ENCODE assay signal across 8 cellular contexts in the genomic region with DNA sequence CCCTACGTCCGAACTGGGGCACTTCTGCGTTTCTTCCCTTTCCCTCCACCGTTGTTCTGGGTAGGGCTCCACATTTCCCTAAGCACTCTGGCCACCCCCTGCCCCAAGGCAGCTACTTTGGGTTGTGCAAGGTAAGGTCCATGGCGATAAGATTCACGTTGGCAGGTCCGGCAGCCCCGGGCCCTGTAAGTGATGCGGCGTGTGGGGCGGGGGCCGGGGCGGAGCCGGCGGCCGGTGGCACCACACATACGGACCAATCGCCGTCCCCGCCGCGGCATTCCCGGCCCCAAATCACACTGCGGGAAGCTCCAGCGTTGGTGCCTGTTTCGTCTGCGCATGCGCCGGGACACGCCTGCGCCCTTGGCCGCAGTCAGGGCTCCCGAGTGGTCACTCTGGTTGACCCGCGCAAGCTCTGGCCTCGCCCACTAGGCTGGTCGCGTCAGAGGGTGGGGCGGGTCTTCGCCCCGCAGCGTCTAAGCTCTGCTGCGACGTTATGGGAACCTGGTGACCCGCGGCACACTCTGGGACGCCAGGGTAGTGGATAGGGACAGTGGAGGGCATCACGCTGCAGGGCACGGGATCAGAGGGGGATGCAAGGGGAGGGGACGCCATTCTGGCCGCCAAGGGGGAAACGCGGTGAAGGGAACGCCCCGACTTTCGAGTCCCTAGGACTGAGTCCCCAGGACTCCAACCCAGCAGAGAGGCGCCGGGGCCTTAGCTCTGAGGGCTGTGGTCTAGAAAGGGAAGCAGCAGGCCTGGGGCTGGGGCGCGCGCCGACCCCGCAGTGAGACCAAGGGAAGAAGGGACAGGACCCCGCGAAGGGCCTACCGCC. TPM values are rescaled to one million over a fixed set of nuclear protein-coding genes. Genes with fewer than 3 reads are reported as not detected.
DNase-seq lines count a peak whose midpoint lies in the region; ATAC-seq and TF ChIP-seq lines count a peak whose summit lies in the region.

No MANE protein-coding gene starts in this region.

- H3K4me2 ChIP-seq in SU-DHL-6 (ENCODE audit: low read depth, low read length, poor library complexity, severe bottlenecking), result peak overlapping the region; percentile 64
- H3K4me2 ChIP-seq in mammary epithelial cell (ENCODE audit: insufficient read depth, low read depth, low read length), result peak overlapping the region; percentile 95

- no TSS peak for BruUV-seq in mammary epithelial cell (replicated peaks; lab: Mats Ljungman, UMichigan)

- H4K20me1 ChIP-seq in SU-DHL-6 (ENCODE audit: low read depth, low read length) (no peaks in the 10 kb centered on the region), mammary epithelial cell (ENCODE audit: insufficient read depth, low read length) (no peaks in the 10 kb centered on the region)

- peak overlapping the region; percentile 93 for H3K27ac ChIP-seq in SU-DHL-6 (ENCODE audit: low read depth, low read length)
- peak overlapping the region; percentile 68 for H3K27ac ChIP-seq in mammary epithelial cell (ENCODE audit: insufficient read depth, low read depth, low read length)

- 0 out of 2 replicates have a peak, but pooled peaks cover 10% of the 10 kb centered on the region for H3K79me2 ChIP-seq in SU-DHL-6 (ENCODE audit: insufficient read depth, low read length)
- peaks cover 11% of the 10 kb centered on the region for H3K79me2 ChIP-seq in mammary epithelial cell (ENCODE audit: insufficient read depth, low read length)

- H3K4me1 ChIP-seq in mammary epithelial cell (ENCODE audit: insufficient read depth, low read length), result peaks cover 34% of the 10 kb centered on the region
- H3K4me1 ChIP-seq in iPS-15b (ENCODE audit: control insufficient read depth, insufficient read depth, low read length), result peaks cover 5% of the 10 kb centered on the region

- in situ Hi-C loops in mammary epithelial cell (cut with MboI; ENCODE audit: low sequenced_read_pairs in 2 of 2), result no loop called here

- CTCF ChIA-PET in mammary epithelial cell (lab: Charles Lee; ENCODE audit: low non-redundant PET), result interaction anchor here (1.1 kb wide), 1 partner anchor 18 kb away, joined by 4 read pairs; no protein-coding TSS in a partner anchor

- 27% methylated on average over 13 of the region's 66 CpGs for WGBS in mammary epithelial cell (ENCODE audit: low coverage, missing lambda C conversion rate)

- no peaks in the 10 kb centered on the region for H3K9me2 ChIP-seq in SU-DHL-6 (replicated peaks; ENCODE audit: insufficient read depth, low read length)

- H3K4me3 ChIP-seq in SU-DHL-6 (ENCODE audit: insufficient read depth, low read length, poor library complexity, severe bottlenecking) (peak overlapping the region; percentile 64), mammary epithelial cell (replicated peaks in 1 of 3; ENCODE audit: insufficient read depth in 1 of 3, low read depth in 2 of 3, low read length in 3 of 3) (peak overlapping the region; percentile 52 to 66 (median 64)), iPS-15b (ENCODE audit: low read depth, low read length) (peak overlapping the region; percentile 97), retinal pigment epithelial cell (ENCODE audit: low read length) (peak overlapping the region; percentile 77)

- peaks cover 20% of the 10 kb centered on the region for H3F3A ChIP-seq in SU-DHL-6 (ENCODE audit: insufficient read depth)

- H3K9ac ChIP-seq in SU-DHL-6 (ENCODE audit: low read length) (peak overlapping the region; percentile 73), mammary epithelial cell (ENCODE audit: insufficient read depth, low read length) (peak overlapping the region; percentile 74), iPS-15b (ENCODE audit: low read depth, low read length) (peak overlapping the region; percentile 80)

- H2AFZ ChIP-seq in SU-DHL-6 (ENCODE audit: low read depth, low read length, severe bottlenecking) (peak overlapping the region; percentile 68), mammary epithelial cell (ENCODE audit: low read depth, low read length) (peak overlapping the region; percentile 78)

- DNase-seq in SIG-M5 treated with dmso at 0.1 percent for 504 hours (lab: John Stamatoyannopoulos, UW; ENCODE audit: unreplicated experiment) (peak; percentile 65), SIG-M5 (lab: John Stamatoyannopoulos, UW) (no peak), NCI-H1092 treated with DMSO at 0.1 percent for 48 hours (lab: John Stamatoyannopoulos, UW) (peak; percentile 94), mammary epithelial cell (peak; percentile 62), retinal pigment epithelial cell (ENCODE audit: low read depth) (peak; percentile 88)

- H3K36me3 ChIP-seq in SU-DHL-6 (ENCODE audit: low read length) (no peaks in the 10 kb centered on the region), mammary epithelial cell (ENCODE audit: insufficient read depth, low read length) (peaks cover 4% of the 10 kb centered on the region), iPS-15b (ENCODE audit: control insufficient read depth, insufficient read depth, low read length) (peaks cover 18% of the 10 kb centered on the region)

- intact Hi-C loops in mammary epithelial cell (cut with micrococcal nuclease), result loop anchor here (5.0 kb wide), 2 partner anchors 77 to 147 kb away; a partner anchor contains a TSS

- dilution Hi-C loops in mammary epithelial cell (cut with HindIII; ENCODE audit: low sequenced_read_pairs), result loop anchor here (5.0 to 10.0 kb wide), 3 partner anchors 32 to 860 kb away; a partner anchor contains a TSS

- H3K27me3 ChIP-seq in SU-DHL-6 (ENCODE audit: low read length) (no peaks in the 10 kb centered on the region), mammary epithelial cell (ENCODE audit: insufficient read depth, low read length) (no peaks in the 10 kb centered on the region), iPS-15b (ENCODE audit: control insufficient read depth, insufficient read depth, low read length) (no peaks in the 10 kb centered on the region)

- TF ChIP-seq CTCF in SU-DHL-6 (IDR thresholded peaks at IDR 0.05; ENCODE audit: insufficient read depth, low read length, poor library complexity, severe bottlenecking), result no peak
- no peak for TF ChIP-seq CTCF in mammary epithelial cell (conservative IDR thresholded peaks at IDR 0.05 in 1 of 2, IDR thresholded peaks at IDR 0.05 in 1 of 2; ENCODE audit: extremely low read depth in 1 of 2, insufficient read depth in 1 of 2, low read depth in 1 of 2, low read length in 2 of 2)
- no peak for TF ChIP-seq CTCF in retinal pigment epithelial cell (conservative IDR thresholded peaks at IDR 0.05; ENCODE audit: low read depth, low read length)

- H3K9me3 ChIP-seq in SU-DHL-6 (ENCODE audit: insufficient read depth, low read length), result no peaks in the 10 kb centered on the region
- H3K9me3 ChIP-seq in mammary epithelial cell (replicated peaks; ENCODE audit: insufficient read depth, low read length), result no peaks in the 10 kb centered on the region
- H3K9me3 ChIP-seq in iPS-15b (ENCODE audit: control insufficient read depth, insufficient read depth, low read length), result no peaks in the 10 kb centered on the region

- peak; percentile 56 for ATAC-seq in HG02588 (IDR thresholded peaks at IDR 0.05; ENCODE audit: unreplicated experiment)

RNA-seq across cellular contexts. Expression of a gene that starts 1.6 kb away (rescaled TPM):
- 10 to 100 TPM; 32.9 to 38.8 TPM for total RNA-seq in mammary epithelial cell
- 56.1 TPM for polyA plus RNA-seq in mammary epithelial cell
- 31.0 TPM for polyA minus RNA-seq in mammary epithelial cell

RNA-seq across cellular contexts. Expression of a gene that starts 12.9 kb away (rescaled TPM):
- 100 to 1,000 TPM in 1 of 2 donors, 10 to 100 TPM in 1; 70.7 to 222 TPM for total RNA-seq in mammary epithelial cell
- 314 TPM for polyA plus RNA-seq in mammary epithelial cell
- polyA minus RNA-seq in mammary epithelial cell, result 502 TPM

RNA-seq across cellular contexts. Expression of a gene that starts 22.5 kb away (rescaled TPM):
- total RNA-seq in mammary epithelial cell, result 10 to 100 TPM; 11.7 to 46.1 TPM
- polyA plus RNA-seq in mammary epithelial cell, result 65.0 TPM
- polyA minus RNA-seq in mammary epithelial cell, result 96.1 TPM

RNA-seq across cellular contexts. Expression of a gene that starts 22.8 kb away (rescaled TPM):
- 10 to 100 TPM; 48.2 to 99.7 TPM for total RNA-seq in mammary epithelial cell
- polyA plus RNA-seq in mammary epithelial cell, result 202 TPM
- polyA minus RNA-seq in mammary epithelial cell, result 79.7 TPM
